Comparison of ENCODE assay signal across 12 cellular contexts in the genomic region with DNA sequence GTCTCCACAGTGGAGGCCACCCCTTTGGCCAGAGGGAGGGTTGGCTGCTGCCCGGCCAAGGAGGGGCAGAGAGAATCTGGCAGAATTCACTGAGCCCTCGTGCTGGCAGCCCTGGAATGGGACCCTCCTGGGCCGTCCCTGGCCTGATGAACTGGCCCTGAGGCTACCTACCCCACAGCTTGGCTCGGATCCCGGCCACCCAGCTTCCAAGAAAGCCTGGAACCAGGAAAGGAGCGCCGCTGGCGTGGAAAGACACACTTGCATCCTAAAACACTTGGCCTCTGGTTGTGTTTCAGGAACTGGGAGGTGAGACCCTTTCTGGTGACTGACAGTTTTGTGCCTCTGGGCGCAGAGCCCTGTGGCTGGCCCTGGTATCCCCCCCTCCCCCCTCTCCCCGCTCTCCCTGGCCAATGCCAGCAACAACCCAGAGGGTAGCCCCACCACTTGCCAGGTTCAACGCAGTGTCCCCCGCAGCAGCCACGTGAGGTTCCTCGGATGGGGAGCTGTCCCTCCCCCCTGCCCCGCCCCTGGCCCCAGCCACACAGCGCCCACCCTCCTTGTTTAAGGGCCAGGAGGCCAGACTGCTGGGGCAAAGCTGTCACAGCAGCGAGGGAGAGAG. TPM values are rescaled to one million over a fixed set of nuclear protein-coding genes. Genes with fewer than 3 reads are reported as not detected.
DNase-seq lines count a peak whose midpoint lies in the region; ATAC-seq and TF ChIP-seq lines count a peak whose summit lies in the region.
"Had no signal": no experiment of that assay in that cellular context is flagged by ENCODE, and none has a peak within 500 bp of the region (broad histone marks: within the 10 kb centered on the region; RNA-seq: fewer than 3 reads in every experiment).

No MANE protein-coding gene starts in this region.

- H3K27me3 Mint-ChIP-seq in memory B cell = peaks cover 30% of the 10 kb centered on the region
- H3K27me3 Mint-ChIP-seq in chondrocyte (ENCODE audit: low read depth) = peaks cover 41% of the 10 kb centered on the region

- H3K27me3 ChIP-seq in thyroid gland = no peaks in the 10 kb centered on the region

- no peaks in the 10 kb centered on the region for H3K36me3 Mint-ChIP-seq in memory B cell
- no peaks in the 10 kb centered on the region for H3K36me3 Mint-ChIP-seq in chondrocyte (ENCODE audit: low read depth)

- DNase-seq in NCI-H1092 (lab: John Stamatoyannopoulos, UW) (peak; percentile 21), astrocyte of the hippocampus (ENCODE audit: low read depth, low spot score) (peak; percentile 56), memory B cell (ENCODE audit: low spot score in 2 of 2) (no peak), thyroid gland (peak; percentile 38 to 61), chondrocyte (ENCODE audit: low spot score) (no peak), GM03348 (ENCODE audit: low spot score) (no peak)
- DNase-seq in effector CD8-positive, alpha-beta T cell (lab: John Stamatoyannopoulos, UW) = no peak
- DNase-seq: activated gamma-delta T cell, RPMI8226 had no signal

- intact Hi-C loops in thyroid gland (cut with DNase I) = loop anchor here (10.0 kb wide), 1 partner anchor 67 kb away; no protein-coding TSS in a partner anchor

- TF ChIP-seq CTCF in thyroid gland (IDR thresholded peaks at IDR 0.05) (no peak), chondrocyte (IDR thresholded peaks at IDR 0.05) (no peak)

- no peaks in the 10 kb centered on the region for H3K36me3 ChIP-seq in thyroid gland

- peak overlapping the region; percentile 60 for H3K4me3 Mint-ChIP-seq in memory B cell
- H3K4me3 Mint-ChIP-seq in chondrocyte (ENCODE audit: unreplicated experiment) = no peak overlapping the region
- H3K4me3 Mint-ChIP-seq: stimulated activated naive CD8-positive, alpha-beta T cell treated with anti-CD3 and anti-CD28 coated beads, Interleukin-15, Interleukin-2, amounts not matched to agents 100 ng/mL and 50 ng/mL, for 24 hours had no signal

- no peak for TF ChIP-seq POLR2A in thyroid gland (IDR thresholded peaks at IDR 0.05)

- H3K27ac Mint-ChIP-seq in memory B cell (no peak overlapping the region), chondrocyte (ENCODE audit: unreplicated experiment) (no peak overlapping the region)
- H3K27ac Mint-ChIP-seq: stimulated activated naive CD8-positive, alpha-beta T cell treated with anti-CD3 and anti-CD28 coated beads, Interleukin-15, Interleukin-2, amounts not matched to agents 100 ng/mL and 50 ng/mL, for 24 hours had no signal

- H3K27ac ChIP-seq in thyroid gland = peak overlapping the region; percentile 38 to 95 (median 83)

- H3K9me3 Mint-ChIP-seq in memory B cell (no peaks in the 10 kb centered on the region), chondrocyte (ENCODE audit: low read depth) (no peaks in the 10 kb centered on the region)
- H3K9me3 Mint-ChIP-seq: stimulated activated naive CD8-positive, alpha-beta T cell treated with anti-CD3 and anti-CD28 coated beads, Interleukin-15, Interleukin-2, amounts not matched to agents 100 ng/mL and 50 ng/mL, for 24 hours had no signal

- no peaks in the 10 kb centered on the region for H3K9me3 ChIP-seq in thyroid gland

- no peak for ATAC-seq in memory B cell (ENCODE audit: low read depth)

- peaks cover 3% of the 10 kb centered on the region for H3K4me1 Mint-ChIP-seq in memory B cell
- peaks cover 10% of the 10 kb centered on the region for H3K4me1 Mint-ChIP-seq in chondrocyte (ENCODE audit: low read depth)

- H3K4me1 ChIP-seq in thyroid gland = peaks cover 44 to 56% of the 10 kb centered on the region in 2 donors

- WGBS in thyroid gland, 2 donors = 33 to 66% methylated on average over 8 to 9 of the region's 17 CpGs

- no peak overlapping the region for H3K4me3 ChIP-seq in thyroid gland (replicated peaks in 1 of 3)

RNA-seq across cellular contexts. Expression of a gene that starts 0.7 kb away (rescaled TPM):
- 1 to 10 TPM in 3 of 4 donors, under 1 TPM in 1; 0.89 to 1.4 (median 1.2) TPM for total RNA-seq in thyroid gland
- not detected in 3 replicates for total RNA-seq in chondrocyte
- total RNA-seq: HT-29, NCI-H460 had no signal

Comparison
In these comparisons a context has a peak if more than half of its experiments do, and no peak if none do; other contexts are left out.
1. DNase-seq: peak in NCI-H1092 (single experiment), astrocyte of the hippocampus (single experiment) and thyroid gland (2 of 2); none in memory B cell (0 of 2), chondrocyte (single experiment), GM03348 (single experiment) and effector CD8-positive, alpha-beta T cell (single experiment).